20 cellular contexts compared by ENCODE assay signal in genomic region chr4:29309050-29309449, GRCh38.
DNase-seq lines count a peak whose midpoint lies in the region; ATAC-seq and TF ChIP-seq lines count a peak whose summit lies in the region.
"Had no signal": no experiment of that assay in that cellular context is flagged by ENCODE, and none has a peak within 500 bp of the region (broad histone marks: within the 10 kb centered on the region; RNA-seq: fewer than 3 reads in every experiment).

No MANE protein-coding gene starts in this region.

- H3K4me3 ChIP-seq in GM23248, result no peak overlapping the region
- no peak overlapping the region for H3K4me3 ChIP-seq in choroid plexus epithelial cell (ENCODE audit: low read depth, low read length)
- no peak overlapping the region for H3K4me3 ChIP-seq in neural progenitor cell
- H3K4me3 ChIP-seq: dorsolateral prefrontal cortex, Peyer's patch, testis had no signal

- H4K20me1 ChIP-seq in GM23248 (ENCODE audit: insufficient read depth) (no peaks in the 10 kb centered on the region), neural progenitor cell (ENCODE audit: low read depth) (no peaks in the 10 kb centered on the region)

- DNase-seq in GM23248, result peak; percentile 1
- DNase-seq in RKO (ENCODE audit: low spot score), result peak; percentile 74
- peak; percentile 31 for DNase-seq in choroid plexus epithelial cell (ENCODE audit: low read depth)
- peak; percentile 7 for DNase-seq in pulmonary artery endothelial cell (ENCODE audit: low read depth, low spot score)
- no peak for DNase-seq in G401 (ENCODE audit: low spot score)
- no peak for DNase-seq in neural progenitor cell (ENCODE audit: low spot score)
- DNase-seq: activated CD4-positive, alpha-beta T cell treated with anti-CD3 and anti-CD28 coated beads for 36 hours; activated naive CD8-positive, alpha-beta T cell treated with anti-CD3 and anti-CD28 coated beads, Interleukin-2, amount 10 ng/mL, durations not matched to agents 7 days and 5 days; CD8-positive, alpha-beta memory T cell; dorsolateral prefrontal cortex; head of caudate nucleus; left ventricle myocardium superior; NCI-H1417; NCI-H748 treated with DMSO at 0.1 percent for 48 hours; Peyer's patch; retina; stimulated activated CD4-positive, alpha-beta T cell treated with anti-CD3 and anti-CD28 coated beads, Interleukin-15, amount 100 ng/mL, for 24 hours; testis had no signal

- in situ Hi-C loops in GM23248 (cut with MboI), result no loop called here
- in situ Hi-C loops in G401 (cut with HindIII; ENCODE audit: low sequenced_read_pairs), result no loop called here

- no peak for TF ChIP-seq CTCF in choroid plexus epithelial cell (conservative IDR thresholded peaks at IDR 0.05; ENCODE audit: low read depth, low read length)
- TF ChIP-seq CTCF in neural progenitor cell (IDR thresholded peaks at IDR 0.05), result no peak

- H3K36me3 ChIP-seq in GM23248 (ENCODE audit: low read depth) (no peaks in the 10 kb centered on the region), neural progenitor cell (no peaks in the 10 kb centered on the region)
- H3K36me3 ChIP-seq: Peyer's patch had no signal

- H3F3A ChIP-seq in GM23248 (ENCODE audit: insufficient read depth), result no peaks in the 10 kb centered on the region
- no peaks in the 10 kb centered on the region for H3F3A ChIP-seq in neural progenitor cell (ENCODE audit: low read depth)

- H3K9me3 Mint-ChIP-seq in neural progenitor cell, result no peaks in the 10 kb centered on the region

- H3K27ac ChIP-seq in GM23248 (no peak overlapping the region), neural progenitor cell (no peak overlapping the region)
- H3K27ac ChIP-seq: dorsolateral prefrontal cortex, Peyer's patch, testis had no signal

- H3K4me3 Mint-ChIP-seq in neural progenitor cell, result no peak overlapping the region
- H3K4me3 Mint-ChIP-seq: activated CD4-positive, alpha-beta T cell treated with anti-CD3 and anti-CD28 coated beads for 36 hours; activated naive CD8-positive, alpha-beta T cell treated with anti-CD3 and anti-CD28 coated beads, Interleukin-2, amount 10 ng/mL, durations not matched to agents 7 days and 5 days; CD8-positive, alpha-beta memory T cell had no signal

- H3K36me3 Mint-ChIP-seq in neural progenitor cell, result no peaks in the 10 kb centered on the region
- H3K36me3 Mint-ChIP-seq: activated naive CD8-positive, alpha-beta T cell treated with anti-CD3 and anti-CD28 coated beads, Interleukin-2, amount 10 ng/mL, durations not matched to agents 7 days and 5 days; CD8-positive, alpha-beta memory T cell had no signal

- no peaks in the 10 kb centered on the region for H3K27me3 ChIP-seq in GM23248 (replicated peaks; ENCODE audit: insufficient read depth)
- no peaks in the 10 kb centered on the region for H3K27me3 ChIP-seq in neural progenitor cell
- H3K27me3 ChIP-seq: dorsolateral prefrontal cortex, Peyer's patch, testis had no signal

- H3K4me1 ChIP-seq in GM23248 (ENCODE audit: insufficient read depth) (no peaks in the 10 kb centered on the region), neural progenitor cell (no peaks in the 10 kb centered on the region)
- H3K4me1 ChIP-seq: Peyer's patch, testis had no signal

- no peaks in the 10 kb centered on the region for H3K4me1 Mint-ChIP-seq in neural progenitor cell
- H3K4me1 Mint-ChIP-seq: activated CD4-positive, alpha-beta T cell treated with anti-CD3 and anti-CD28 coated beads for 36 hours; activated naive CD8-positive, alpha-beta T cell treated with anti-CD3 and anti-CD28 coated beads, Interleukin-2, amount 10 ng/mL, durations not matched to agents 7 days and 5 days; CD8-positive, alpha-beta memory T cell had no signal

- no peak overlapping the region for H3K4me2 ChIP-seq in GM23248 (ENCODE audit: unreplicated experiment)
- H3K4me2 ChIP-seq in neural progenitor cell, result no peak overlapping the region

- no peak overlapping the region for H3K27ac Mint-ChIP-seq in neural progenitor cell
- H3K27ac Mint-ChIP-seq: activated CD4-positive, alpha-beta T cell treated with anti-CD3 and anti-CD28 coated beads for 36 hours; activated naive CD8-positive, alpha-beta T cell treated with anti-CD3 and anti-CD28 coated beads, Interleukin-2, amount 10 ng/mL, durations not matched to agents 7 days and 5 days; activated T-helper 2 cell treated with anti-CD3 and anti-CD28 coated beads, Interferon-gamma antibody, Interleukin-2, Interleukin-4, amounts not matched to agents 10 μg/mL and 5 μg/mL and 100 μg/mL, durations not matched to agents 14 hours and 24 hours and 36 hours; CD8-positive, alpha-beta memory T cell had no signal

- H3K27me3 Mint-ChIP-seq in neural progenitor cell (ENCODE audit: insufficient read depth, low read depth), result no peaks in the 10 kb centered on the region
- H3K27me3 Mint-ChIP-seq: activated CD4-positive, alpha-beta T cell treated with anti-CD3 and anti-CD28 coated beads for 36 hours; activated naive CD8-positive, alpha-beta T cell treated with anti-CD3 and anti-CD28 coated beads, Interleukin-2, amount 10 ng/mL, durations not matched to agents 7 days and 5 days; CD8-positive, alpha-beta memory T cell had no signal

- H3K9ac ChIP-seq in GM23248, result no peak overlapping the region
- no peak overlapping the region for H3K9ac ChIP-seq in neural progenitor cell

- 13% methylated on average over 3 of the region's 3 CpGs for WGBS in GM23248 (ENCODE audit: low coverage in 1 of 2, low lambda C conversion rate in 2 of 2, missing lambda C conversion rate in 2 of 2), 2 experiments

- ATAC-seq in HG03439 (IDR thresholded peaks at IDR 0.05; ENCODE audit: unreplicated experiment), result no peak
- ATAC-seq: activated CD4-positive, alpha-beta T cell treated with anti-CD3 and anti-CD28 coated beads for 36 hours; left ventricle myocardium superior had no signal

- H2AFZ ChIP-seq in GM23248, result no peak overlapping the region
- H2AFZ ChIP-seq in neural progenitor cell (replicated peaks), result no peak overlapping the region

- H3K9me2 ChIP-seq in GM23248 (ENCODE audit: insufficient read depth), result no peaks in the 10 kb centered on the region

- H3K9me3 ChIP-seq in GM23248 (ENCODE audit: low read depth) (no peaks in the 10 kb centered on the region), neural progenitor cell (ENCODE audit: low read depth) (no peaks in the 10 kb centered on the region)
- H3K9me3 ChIP-seq: Peyer's patch, testis had no signal

- H3K79me2 ChIP-seq in GM23248 (ENCODE audit: insufficient read depth) (no peaks in the 10 kb centered on the region), neural progenitor cell (ENCODE audit: low read depth) (no peaks in the 10 kb centered on the region)

Comparison
In these comparisons a context has a peak if more than half of its experiments do, and no peak if none do; other contexts are left out.
1. DNase-seq: peak in GM23248 (single experiment), RKO (single experiment), choroid plexus epithelial cell (single experiment) and pulmonary artery endothelial cell (single experiment); none in G401 (single experiment) and neural progenitor cell (single experiment).